ENCODE assay signal across 9 cellular contexts in genomic region chr22:36860821-36861659, GRCh38. TPM values are rescaled to one million over a fixed set of nuclear protein-coding genes. Genes with fewer than 3 reads are reported as not detected.
A peak's percentile ranks its signal among the peaks of the same experiment; 100 is the strongest.
DNase-seq lines count a peak whose midpoint lies in the region; ATAC-seq, FAIRE-seq and TF ChIP-seq lines count a peak whose summit lies in the region.
"Had no signal": no experiment of that assay in that cellular context is flagged by ENCODE, and none has a peak within 500 bp of the region (broad histone marks: within the 10 kb centered on the region; RNA-seq: fewer than 3 reads in every experiment).

NCF4 (plus strand) TSS chr22:36861006; CDS start chr22:36861172, 166 bp downstream.

- H3K9me3 Mint-ChIP-seq in astrocyte (ENCODE audit: unreplicated experiment) (no peaks in the 10 kb centered on the region), nephron progenitor cell (peaks cover 4% of the 10 kb centered on the region)

- no peaks in the 10 kb centered on the region for H3K79me2 ChIP-seq in OCI-LY3 (ENCODE audit: low read length)
- no peaks in the 10 kb centered on the region for H3K79me2 ChIP-seq in astrocyte (ENCODE audit: insufficient read depth, low read length)

- H3K4me2 ChIP-seq in OCI-LY3 (ENCODE audit: low read length) (peak within 1 kb of the TSS; percentile 81), astrocyte (ENCODE audit: low read length) (no peak within 1 kb of the TSS)

- DNase-seq in astrocyte (ENCODE audit: low read depth) = no peak
- peak; percentile 15 for DNase-seq in occipital lobe (lab: John Stamatoyannopoulos, UW)
- no peak for DNase-seq in nephron progenitor cell
- no peak for DNase-seq in NCI-H187 treated with DMSO at 0.1 percent for 48 hours (lab: John Stamatoyannopoulos, UW)
- no peak for DNase-seq in NCI-H1105 treated with DMSO at 0.1 percent for 48 hours (lab: John Stamatoyannopoulos, UW)

- H3K27me3 Mint-ChIP-seq in astrocyte (ENCODE audit: low read depth, unreplicated experiment) (peaks cover 30% of the 10 kb centered on the region), nephron progenitor cell (ENCODE audit: low read depth, poor library complexity) (peaks cover 44% of the 10 kb centered on the region)

- peaks cover 98% of the 10 kb centered on the region for H3K4me1 ChIP-seq in OCI-LY3 (ENCODE audit: low read length)
- H3K4me1 ChIP-seq in astrocyte (ENCODE audit: insufficient read depth, low read length) = no peaks in the 10 kb centered on the region

- peak within 1 kb of the TSS; percentile 57 for H3K4me3 ChIP-seq in OCI-LY3 (ENCODE audit: low read length)
- H3K4me3 ChIP-seq in astrocyte (ENCODE audit: insufficient read depth, low read depth, low read length) = no peak within 1 kb of the TSS

- H3K27me3 ChIP-seq in OCI-LY3 (ENCODE audit: low read depth, low read length) (no peaks in the 10 kb centered on the region), astrocyte (ENCODE audit: insufficient read depth, low read length) (peaks cover 10% of the 10 kb centered on the region)

- H3K36me3 Mint-ChIP-seq in astrocyte (ENCODE audit: low read depth, unreplicated experiment) (no peaks in the 10 kb centered on the region), nephron progenitor cell (ENCODE audit: low read depth) (no peaks in the 10 kb centered on the region)

- ATAC-seq in GM18517 (IDR thresholded peaks at IDR 0.05; ENCODE audit: unreplicated experiment) (peak; percentile 71), HG02642 (IDR thresholded peaks at IDR 0.05; ENCODE audit: poor library complexity, unreplicated experiment) (peak; percentile 67)

- H3K36me3 ChIP-seq in OCI-LY3 (replicated peaks; ENCODE audit: low read depth, low read length) (peaks cover 8% of the 10 kb centered on the region), astrocyte (ENCODE audit: insufficient read depth, low read length) (no peaks in the 10 kb centered on the region)

- H2AFZ ChIP-seq in OCI-LY3 (ENCODE audit: low read depth, low read length) = peak within 1 kb of the TSS; percentile 79
- no peak within 1 kb of the TSS for H2AFZ ChIP-seq in astrocyte (ENCODE audit: low read depth, low read length)

- H4K20me1 ChIP-seq in OCI-LY3 (ENCODE audit: insufficient read depth, low read length) (no peaks in the 10 kb centered on the region), astrocyte (ENCODE audit: insufficient read depth, low read length) (no peaks in the 10 kb centered on the region)

- TF ChIP-seq CTCF in OCI-LY3 (IDR thresholded peaks at IDR 0.05; ENCODE audit: low read depth, low read length) (no peak), astrocyte (IDR thresholded peaks at IDR 0.05; ENCODE audit: insufficient read depth, low read depth, low read length) (no peak), nephron progenitor cell (IDR thresholded peaks at IDR 0.05) (no peak)

- peaks cover 14% of the 10 kb centered on the region for H3K4me1 Mint-ChIP-seq in astrocyte (ENCODE audit: low read depth, unreplicated experiment)
- peaks cover 7% of the 10 kb centered on the region for H3K4me1 Mint-ChIP-seq in nephron progenitor cell

- no peak for FAIRE-seq in astrocyte (lab: Jason Lieb, UNC)

- no peak within 1 kb of the TSS for H3K27ac Mint-ChIP-seq in astrocyte (ENCODE audit: unreplicated experiment)
- no peak within 1 kb of the TSS for H3K27ac Mint-ChIP-seq in nephron progenitor cell

- peak within 1 kb of the TSS; percentile 86 for H3K9ac ChIP-seq in OCI-LY3 (ENCODE audit: low read length)
- H3K9ac ChIP-seq in astrocyte (ENCODE audit: low read length) = no peak within 1 kb of the TSS

- H3K4me3 Mint-ChIP-seq in astrocyte (ENCODE audit: unreplicated experiment) (peak within 1 kb of the TSS; percentile 12), nephron progenitor cell (no peak within 1 kb of the TSS)

- peak within 1 kb of the TSS; percentile 92 for H3K27ac ChIP-seq in OCI-LY3 (ENCODE audit: low read length)
- no peak within 1 kb of the TSS for H3K27ac ChIP-seq in astrocyte (ENCODE audit: low read depth, low read length)

- H3K9me3 ChIP-seq in OCI-LY3 (ENCODE audit: insufficient read depth, low read length) (no peaks in the 10 kb centered on the region), astrocyte (ENCODE audit: insufficient read depth, low read depth, low read length) (no peaks in the 10 kb centered on the region)

RNA-seq across cellular contexts. Expression of gene NCF4, which starts in this region (rescaled TPM):
- not detected in 2 replicates for total RNA-seq in astrocyte
- total RNA-seq in occipital lobe = 2.5 TPM
- total RNA-seq: NCI-H460 had no signal
